ENCODE assay signal across 11 cellular contexts in genomic region chr12:119802472-119802871, GRCh38.
DNase-seq lines count a peak whose midpoint lies in the region; ATAC-seq and TF ChIP-seq lines count a peak whose summit lies in the region.
"Had no signal": no experiment of that assay in that cellular context is flagged by ENCODE, and none has a peak within 500 bp of the region (broad histone marks: within the 10 kb centered on the region; RNA-seq: fewer than 3 reads in every experiment).

No MANE protein-coding gene starts in this region.

- ATAC-seq in esophagus mucosa, result no peak

- TF ChIP-seq CTCF in suprapubic skin (IDR thresholded peaks at IDR 0.05), result no peak

- no peak for TF ChIP-seq EP300 in suprapubic skin (IDR thresholded peaks at IDR 0.05)

- DNase-seq in NCI-H2227 treated with DMSO at 0.1 percent for 48 hours (lab: John Stamatoyannopoulos, UW) (peak; percentile 4), fibroblast of peridontal ligament (ENCODE audit: extremely low read depth) (peak; percentile 88), midbrain (lab: John Stamatoyannopoulos, UW) (peak; percentile 69), suprapubic skin (ENCODE audit: low spot score in 2 of 2) (peak; percentile 73 to 83), NCI-H526 treated with DMSO at 0.1 percent for 48 hours (lab: John Stamatoyannopoulos, UW) (no peak), GDM1 (lab: John Stamatoyannopoulos, UW) (no peak), foreskin melanocyte (no peak)
- DNase-seq: brain microvascular endothelial cell, NCI-H1694 had no signal

- H3K27me3 ChIP-seq in suprapubic skin, result no peaks in the 10 kb centered on the region
- H3K27me3 ChIP-seq: brain microvascular endothelial cell had no signal

- H3K27ac ChIP-seq in suprapubic skin, result no peak overlapping the region
- H3K27ac ChIP-seq: brain microvascular endothelial cell, thoracic aorta had no signal

- H3K4me1 ChIP-seq in suprapubic skin, result peaks cover 21% of the 10 kb centered on the region

- H3K36me3 ChIP-seq in suprapubic skin, result no peaks in the 10 kb centered on the region
- H3K36me3 ChIP-seq: brain microvascular endothelial cell, thoracic aorta had no signal

- TF ChIP-seq POLR2A in suprapubic skin (IDR thresholded peaks at IDR 0.05), result no peak

- H3K4me3 ChIP-seq in suprapubic skin, result no peak overlapping the region

- WGBS in suprapubic skin, result 45% methylated on average over 4 of the region's 4 CpGs

- no peaks in the 10 kb centered on the region for H3K9me3 ChIP-seq in suprapubic skin
- H3K9me3 ChIP-seq: thoracic aorta had no signal

Comparison
In these comparisons a context has a peak if more than half of its experiments do, and no peak if none do; other contexts are left out.
1. DNase-seq: peak in NCI-H2227 treated with DMSO at 0.1 percent for 48 hours (single experiment), fibroblast of peridontal ligament (single experiment), midbrain (single experiment) and suprapubic skin (2 of 2); none in NCI-H526 treated with DMSO at 0.1 percent for 48 hours (single experiment), GDM1 (single experiment) and foreskin melanocyte (single experiment).